Comparison of ENCODE assay signal across 8 cellular contexts in the genomic region with DNA sequence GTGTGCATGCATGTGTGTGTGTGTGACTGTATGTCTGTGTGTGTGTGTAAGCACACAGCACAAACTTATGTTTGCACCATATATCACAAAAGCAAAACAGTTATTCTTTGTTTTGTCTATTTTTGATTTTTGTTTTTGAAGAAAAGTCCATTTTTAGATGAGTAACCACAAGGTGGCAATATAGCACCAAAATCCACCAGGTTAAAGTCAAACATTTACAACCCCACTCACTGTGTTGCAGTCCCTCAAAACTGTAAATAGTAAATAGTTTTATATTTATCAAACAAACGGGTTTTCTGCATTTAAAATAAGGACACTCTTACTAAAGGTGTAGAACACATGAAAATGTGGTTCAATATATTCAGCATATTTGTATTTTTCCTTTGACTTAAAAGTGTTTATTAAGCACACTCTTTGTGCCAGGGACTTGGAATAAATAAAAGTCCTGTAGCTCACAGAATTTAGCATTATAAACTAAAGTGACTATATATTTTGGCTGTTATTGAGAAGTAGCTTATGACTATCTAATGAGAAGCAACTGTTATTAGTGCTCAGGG.
DNase-seq lines count a peak whose midpoint lies in the region; ATAC-seq and TF ChIP-seq lines count a peak whose summit lies in the region.

No MANE protein-coding gene starts in this region.

- TF ChIP-seq POLR2A in adrenal gland (IDR thresholded peaks at IDR 0.05) (no peak), lower leg skin (IDR thresholded peaks at IDR 0.05) (no peak)

- H3K9me3 ChIP-seq in adrenal gland (replicated peaks in 1 of 3) = no peaks in the 10 kb centered on the region

- no peaks in the 10 kb centered on the region for H3K36me3 Mint-ChIP-seq in activated naive CD4-positive, alpha-beta T cell treated with anti-CD3 and anti-CD28 coated beads, Interleukin-2, amount 50 U/mL, for 72 hours

- no peaks in the 10 kb centered on the region for H3K4me1 ChIP-seq in adrenal gland (replicated peaks in 1 of 2)

- intact Hi-C loops in adrenal gland (cut with DNase I) (loop anchor here (5.0 to 10.0 kb wide), 3 partner anchors 439 to 512 kb away; no protein-coding TSS in a partner anchor), lower leg skin (cut with DNase I; ENCODE audit: low total_unique reads) (loop anchor here (10.0 kb wide), 1 partner anchor 449 kb away; no protein-coding TSS in a partner anchor)

- H3K4me3 ChIP-seq in adrenal gland (no peak overlapping the region), lower leg skin (ENCODE audit: low read depth, poor library complexity, severe bottlenecking) (no peak overlapping the region)

- peaks cover 4 to 13% of the 10 kb centered on the region in 2 donors for H3K9me3 Mint-ChIP-seq in activated naive CD4-positive, alpha-beta T cell treated with anti-CD3 and anti-CD28 coated beads, Interleukin-2, amount 50 U/mL, for 72 hours

- H3K36me3 ChIP-seq in adrenal gland (replicated peaks in 1 of 2) = no peaks in the 10 kb centered on the region

- no peak for TF ChIP-seq EP300 in Ishikawa (IDR thresholded peaks at IDR 0.05; ENCODE audit: borderline replicate concordance)

- H3K27me3 ChIP-seq in adrenal gland = no peaks in the 10 kb centered on the region

- TF ChIP-seq RAD21 in Ishikawa (IDR thresholded peaks at IDR 0.05; ENCODE audit: low read depth) = peak; percentile 81

- H3K27ac Mint-ChIP-seq in activated naive CD4-positive, alpha-beta T cell treated with anti-CD3 and anti-CD28 coated beads, Interleukin-2, amount 50 U/mL, for 72 hours = no peak overlapping the region

- 0 to 1% (median 0%) methylated on average over 1 of the region's 1 CpG for WGBS in adrenal gland, 4 donors
- WGBS in lower leg skin, 2 donors = 0 to 2% methylated on average over 1 of the region's 1 CpG

- H3K27ac ChIP-seq in adrenal gland = no peak overlapping the region

- TF ChIP-seq CTCF in adrenal gland (IDR thresholded peaks at IDR 0.05) = peak; percentile 28 to 64 (median 48)
- TF ChIP-seq CTCF in lower leg skin (IDR thresholded peaks at IDR 0.05) = no peak

- DNase-seq in ELR (ENCODE audit: low read depth) (peak; percentile 59), adrenal gland (peak in 1 of 7 donors; percentile 1), left lobe of liver (ENCODE audit: low spot score) (no peak), lower leg skin (ENCODE audit: low spot score in 2 of 2) (no peak), NCI-H146 (lab: John Stamatoyannopoulos, UW) (no peak)
- no peak for DNase-seq in activated naive CD4-positive, alpha-beta T cell treated with anti-CD3 and anti-CD28 coated beads, Interleukin-2, amount 50 U/mL, for 72 hours (ENCODE audit: low spot score in 2 of 2)

- ATAC-seq in left lobe of liver (peak; percentile 70), HG02588 (IDR thresholded peaks at IDR 0.05; ENCODE audit: unreplicated experiment) (no peak)
- ATAC-seq in activated naive CD4-positive, alpha-beta T cell treated with anti-CD3 and anti-CD28 coated beads, Interleukin-2, amount 50 U/mL, for 72 hours = no peak

TF ChIP-seq in Ishikawa, 13 proteins besides CTCF, POLR2A, EP300 and RAD21:
- no peak for TF ChIP-seq ZBTB7A (IDR thresholded peaks at IDR 0.05; ENCODE audit: low read depth)
- no peak for TF ChIP-seq YY1 (IDR thresholded peaks at IDR 0.05; ENCODE audit: low read depth)
- no peak for TF ChIP-seq CEBPB (IDR thresholded peaks at IDR 0.05)
- TF ChIP-seq FOXM1 (IDR thresholded peaks at IDR 0.05; ENCODE audit: borderline replicate concordance, low read depth) = no peak
- TF ChIP-seq, protein P1, sequence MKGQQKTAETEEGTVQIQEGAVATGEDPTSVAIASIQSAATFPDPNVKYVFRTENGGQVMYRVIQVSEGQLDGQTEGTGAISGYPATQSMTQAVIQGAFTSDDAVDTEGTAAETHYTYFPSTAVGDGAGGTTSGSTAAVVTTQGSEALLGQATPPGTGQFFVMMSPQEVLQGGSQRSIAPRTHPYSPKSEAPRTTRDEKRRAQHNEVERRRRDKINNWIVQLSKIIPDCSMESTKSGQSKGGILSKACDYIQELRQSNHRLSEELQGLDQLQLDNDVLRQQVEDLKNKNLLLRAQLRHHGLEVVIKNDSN (IDR thresholded peaks at IDR 0.05) = no peak
- TF ChIP-seq TCF12 (IDR thresholded peaks at IDR 0.05; ENCODE audit: low read depth) = no peak
- TF ChIP-seq NFIC (IDR thresholded peaks at IDR 0.05) = no peak
- no peak for TF ChIP-seq CREB1 (IDR thresholded peaks at IDR 0.05; ENCODE audit: low read depth)
- no peak for TF ChIP-seq TEAD4 (IDR thresholded peaks at IDR 0.05)
TF ChIP-seq in Ishikawa: peak in this region for 0.

Comparison
In these comparisons a context has a peak if more than half of its experiments do, and no peak if none do; other contexts are left out.
1. CTCF ChIP-seq: peak in adrenal gland (6 of 6); none in lower leg skin (0 of 3).